ENCODE assay signal across 10 cellular contexts in the genomic region with DNA sequence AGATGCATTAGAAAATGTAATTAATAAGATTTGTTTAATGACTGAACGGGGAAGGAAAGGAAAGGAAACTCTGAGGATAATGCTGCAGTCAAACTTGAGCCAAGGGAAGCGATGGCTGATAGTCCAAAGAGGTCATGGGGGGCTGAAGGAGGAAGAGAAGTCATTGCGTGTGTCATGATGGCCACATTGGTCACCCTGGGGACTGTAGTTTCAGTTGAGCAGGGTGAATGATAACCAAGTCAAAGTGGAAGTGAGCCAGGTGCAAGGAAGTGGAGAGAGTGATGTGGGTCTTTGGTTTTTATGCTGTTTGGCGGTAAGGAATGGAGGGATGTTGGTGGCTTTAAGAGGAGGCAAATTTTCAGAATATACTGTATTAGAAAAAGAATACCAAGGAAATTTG. TPM values are rescaled to one million over a fixed set of nuclear protein-coding genes. Genes with fewer than 3 reads are reported as not detected.
A peak's percentile ranks its signal among the peaks of the same experiment; 100 is the strongest.
DNase-seq lines count a peak whose midpoint lies in the region; ATAC-seq and TF ChIP-seq lines count a peak whose summit lies in the region.
"Had no signal": no experiment of that assay in that cellular context is flagged by ENCODE, and none has a peak within 500 bp of the region (broad histone marks: within the 10 kb centered on the region; RNA-seq: fewer than 3 reads in every experiment).

No MANE protein-coding gene starts in this region.

- ATAC-seq in GM19397 (IDR thresholded peaks at IDR 0.05; ENCODE audit: unreplicated experiment) (peak; percentile 87), HG02981 (IDR thresholded peaks at IDR 0.05; ENCODE audit: unreplicated experiment) (peak; percentile 88)

- H3K9ac ChIP-seq in SU-DHL-6 (ENCODE audit: low read length), result no peak overlapping the region

- H3K4me2 ChIP-seq in SU-DHL-6 (ENCODE audit: low read depth, low read length, poor library complexity, severe bottlenecking), result peak overlapping the region; percentile 49

- H3K9me3 ChIP-seq in SU-DHL-6 (ENCODE audit: insufficient read depth, low read length), result no peaks in the 10 kb centered on the region
- H3K9me3 ChIP-seq in effector memory CD4-positive, alpha-beta T cell (ENCODE audit: control insufficient read depth, low read length), result no peaks in the 10 kb centered on the region
- H3K9me3 ChIP-seq in right atrium auricular region, result no peaks in the 10 kb centered on the region

- H3K27me3 ChIP-seq in SU-DHL-6 (ENCODE audit: low read length) (no peaks in the 10 kb centered on the region), right atrium auricular region (no peaks in the 10 kb centered on the region)
- H3K27me3 ChIP-seq in effector memory CD4-positive, alpha-beta T cell (replicated peaks; ENCODE audit: control insufficient read depth, insufficient read depth, low read length, poor library complexity, severe bottlenecking), result no peaks in the 10 kb centered on the region

- H3K79me2 ChIP-seq in SU-DHL-6 (ENCODE audit: insufficient read depth, low read length), result peaks cover 92% of the 10 kb centered on the region

- CTCF ChIA-PET in GM10248 (lab: Yijun Ruan, JAX), result interaction anchor here (1.1 to 1.3 kb wide), 2 partner anchors 14 to 17 kb away, joined by 3 to 8 read pairs; no protein-coding TSS in a partner anchor

- peaks cover 26% of the 10 kb centered on the region for H3F3A ChIP-seq in SU-DHL-6 (ENCODE audit: insufficient read depth)

- no peaks in the 10 kb centered on the region for H3K4me1 ChIP-seq in effector memory CD4-positive, alpha-beta T cell (ENCODE audit: control insufficient read depth, insufficient read depth, low read length, poor library complexity, severe bottlenecking)
- H3K4me1 ChIP-seq in right atrium auricular region, result peaks cover 0 to 7% of the 10 kb centered on the region in 2 donors

- H3K27ac ChIP-seq in SU-DHL-6 (ENCODE audit: low read depth, low read length), result peak overlapping the region; percentile 74
- H3K27ac ChIP-seq in effector memory CD4-positive, alpha-beta T cell (ENCODE audit: insufficient read depth, low read length, poor library complexity, severe bottlenecking), result no peak overlapping the region
- H3K27ac ChIP-seq in right atrium auricular region, result no peak overlapping the region

- H3K9me2 ChIP-seq in SU-DHL-6 (replicated peaks; ENCODE audit: insufficient read depth, low read length), result no peaks in the 10 kb centered on the region

- DNase-seq in GM10248 (ENCODE audit: extremely low spot score), result peak; percentile 65
- DNase-seq in effector memory CD4-positive, alpha-beta T cell, result no peak
- DNase-seq in hippocampal formation (lab: John Stamatoyannopoulos, UW), result no peak
- DNase-seq in SW 1271 (lab: John Stamatoyannopoulos, UW), result no peak
- DNase-seq in right atrium auricular region (ENCODE audit: low spot score), result no peak
- DNase-seq: activated CD4-positive, alpha-beta T cell treated with anti-CD3 and anti-CD28 coated beads, Interleukin-2, amount 50 U/mL, for 1 hour; cortex of kidney had no signal

- H4K20me1 ChIP-seq in SU-DHL-6 (ENCODE audit: low read depth, low read length), result no peaks in the 10 kb centered on the region

- no peak overlapping the region for H3K4me3 ChIP-seq in SU-DHL-6 (ENCODE audit: insufficient read depth, low read length, poor library complexity, severe bottlenecking)
- no peak overlapping the region for H3K4me3 ChIP-seq in effector memory CD4-positive, alpha-beta T cell (ENCODE audit: insufficient read depth, low read depth, low read length, poor library complexity, severe bottlenecking)
- H3K4me3 ChIP-seq in right atrium auricular region, result no peak overlapping the region

- H3K36me3 ChIP-seq in SU-DHL-6 (ENCODE audit: low read length) (0 out of 2 replicates have a peak, but pooled peaks cover 6% of the 10 kb centered on the region), right atrium auricular region (no peaks in the 10 kb centered on the region)
- H3K36me3 ChIP-seq in effector memory CD4-positive, alpha-beta T cell (ENCODE audit: control insufficient read depth, insufficient read depth, low read length), result no peaks in the 10 kb centered on the region

- POLR2A ChIA-PET in GM10248 (lab: Yijun Ruan, JAX), result no interaction called here

- no peak overlapping the region for H2AFZ ChIP-seq in SU-DHL-6 (ENCODE audit: low read depth, low read length, severe bottlenecking)

- TF ChIP-seq CTCF in GM10248 (IDR thresholded peaks at IDR 0.05; ENCODE audit: control extremely low read depth, extremely low read depth, low read depth, missing control alignments), result no peak
- TF ChIP-seq CTCF in SU-DHL-6 (IDR thresholded peaks at IDR 0.05; ENCODE audit: insufficient read depth, low read length, poor library complexity, severe bottlenecking), result no peak
- TF ChIP-seq CTCF in right atrium auricular region (IDR thresholded peaks at IDR 0.05), result no peak

RNA-seq across cellular contexts. Expression of a gene that starts 21.6 kb away (rescaled TPM):
- total RNA-seq in right atrium auricular region, result 1 to 10 TPM; 2.1 to 2.7 TPM
